ENCODE assay signal across 9 cellular contexts in the genomic region with DNA sequence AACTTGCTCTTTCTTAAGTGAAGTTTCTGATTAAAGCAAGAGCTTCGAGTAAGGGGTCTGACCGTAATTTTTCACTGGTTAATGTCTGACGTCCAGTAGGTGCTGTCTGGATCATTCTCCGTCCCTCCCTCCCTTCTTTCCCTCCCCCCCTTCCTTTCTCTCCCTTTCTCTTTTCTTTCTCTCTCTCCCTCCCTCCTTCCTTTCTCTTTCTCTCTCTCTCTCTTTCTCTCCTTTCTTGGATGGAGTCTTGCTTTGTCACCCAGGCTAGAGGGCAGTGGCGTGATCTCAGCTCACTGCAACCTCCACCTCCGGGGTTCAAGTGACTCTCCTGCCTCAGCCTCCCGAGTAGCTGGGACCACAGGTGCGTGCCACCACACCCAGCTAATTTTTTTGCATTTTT. TPM values are rescaled to one million over a fixed set of nuclear protein-coding genes. Genes with fewer than 3 reads are reported as not detected.
A peak's percentile ranks its signal among the peaks of the same experiment; 100 is the strongest.
DNase-seq lines count a peak whose midpoint lies in the region; ATAC-seq and TF ChIP-seq lines count a peak whose summit lies in the region.
"Not testable (repeated sequence)": the region's sequence is repeated elsewhere in the genome, so short reads cannot be mapped to it uniquely, and the experiment has no call there.
"Had no signal": no experiment of that assay in that cellular context is flagged by ENCODE, and none has a peak within 500 bp of the region (broad histone marks: within the 10 kb centered on the region; RNA-seq: fewer than 3 reads in every experiment).

No MANE protein-coding gene starts in this region.

- intact Hi-C loops in esophagus squamous epithelium (cut with DNase I) = not testable (repeated sequence)
- intact Hi-C loops in psoas muscle (cut with DNase I) = loop anchor here in 1 of 2 donors (5.0 kb wide), 1 partner anchor 58 kb away; no protein-coding TSS in a partner anchor

- H3K4me2 ChIP-seq in DND-41 (ENCODE audit: insufficient read depth, low read length) = peak overlapping the region; percentile 81

- H2AFZ ChIP-seq in DND-41 (ENCODE audit: low read depth, low read length) = peak overlapping the region; percentile 90

- peak overlapping the region; percentile 87 for H3K27ac ChIP-seq in DND-41 (ENCODE audit: low read length)
- H3K27ac ChIP-seq in VCaP = peak overlapping the region; percentile 59; the same call in 1 of the 2 replicates
- H3K27ac ChIP-seq in esophagus squamous epithelium; psoas muscle; urinary bladder (ENCODE audit: low read depth): not testable (repeated sequence)

- WGBS in esophagus squamous epithelium, 2 donors = 58 to 68% methylated on average over 7 to 8 of the region's 8 CpGs
- WGBS in psoas muscle, 3 donors = 62 to 76% (median 64%) methylated on average over 7 to 8 of the region's 8 CpGs
- 63% methylated on average over 8 of the region's 8 CpGs for WGBS in urinary bladder

- H3K27me3 Mint-ChIP-seq in activated naive CD8-positive, alpha-beta T cell treated with anti-CD3 and anti-CD28 coated beads, Interleukin-2, amount 50 U/mL, for 24 hours; memory B cell: not testable (repeated sequence)

- TF ChIP-seq CTCF in DND-41 (IDR thresholded peaks at IDR 0.05; ENCODE audit: borderline replicate concordance, extremely low read depth, low read length, poor library complexity, severe bottlenecking); LNCaP clone FGC (IDR thresholded peaks at IDR 0.05; ENCODE audit: control insufficient read depth, extremely low read depth, insufficient read depth); VCaP (conservative IDR thresholded peaks at IDR 0.05); esophagus squamous epithelium (IDR thresholded peaks at IDR 0.05); psoas muscle (IDR thresholded peaks at IDR 0.05): not testable (repeated sequence)

- not testable (repeated sequence) for H3K9me3 ChIP-seq in DND-41 (ENCODE audit: insufficient read depth, low read length, severe bottlenecking); esophagus squamous epithelium; psoas muscle

- not testable (repeated sequence) for H3K79me2 ChIP-seq in DND-41 (ENCODE audit: insufficient read depth, low read length)

- not testable (repeated sequence) for H3K27me3 ChIP-seq in DND-41 (ENCODE audit: insufficient read depth, low read length, poor library complexity); esophagus squamous epithelium; psoas muscle (ENCODE audit: insufficient read depth in 3 of 3, low read length in 2 of 3)

- H3K9ac ChIP-seq in DND-41 (ENCODE audit: low read depth, low read length) = peak overlapping the region; percentile 71

- ATAC-seq in DND-41 (ENCODE audit: insufficient read depth, low read depth); activated naive CD8-positive, alpha-beta T cell treated with anti-CD3 and anti-CD28 coated beads, Interleukin-2, amount 50 U/mL, for 24 hours; memory B cell (ENCODE audit: low read depth); psoas muscle: not testable (repeated sequence)

- not testable (repeated sequence) for DNase-seq in DND-41; LNCaP clone FGC (ENCODE audit: low read depth); activated naive CD8-positive, alpha-beta T cell treated with anti-CD3 and anti-CD28 coated beads, Interleukin-2, amount 50 U/mL, for 24 hours; esophagus squamous epithelium (lab: John Stamatoyannopoulos, UW); memory B cell (ENCODE audit: low spot score in 2 of 2); psoas muscle

- H4K20me1 ChIP-seq in DND-41 (ENCODE audit: insufficient read depth, low read length) = not testable (repeated sequence)

- peak overlapping the region in 1 of 2 experiments; percentile 79; a peak in 3 of 4 replicates for H3K4me3 ChIP-seq in DND-41 (ENCODE audit: low read depth in 1 of 2, low read length in 2 of 2)
- peak overlapping the region; percentile 76 for H3K4me3 ChIP-seq in LNCaP clone FGC (ENCODE audit: low read depth, low read length)
- H3K4me3 ChIP-seq in esophagus squamous epithelium = peak overlapping the region in 3 of 4 donors; percentile 72 to 79 (median 76)
- H3K4me3 ChIP-seq in psoas muscle = peak overlapping the region; percentile 80
- peak overlapping the region; percentile 84 for H3K4me3 ChIP-seq in urinary bladder (ENCODE audit: low read depth, low read length)

- H3K36me3 Mint-ChIP-seq in activated naive CD8-positive, alpha-beta T cell treated with anti-CD3 and anti-CD28 coated beads, Interleukin-2, amount 50 U/mL, for 24 hours (ENCODE audit: low read depth); memory B cell: not testable (repeated sequence)

- H3K4me1 ChIP-seq in DND-41 (ENCODE audit: insufficient read depth, low read length) = peaks cover 20% of the 10 kb centered on the region
- H3K4me1 ChIP-seq in esophagus squamous epithelium = peaks cover 0 to 14% (median 0%) of the 10 kb centered on the region in 3 donors
- not testable (repeated sequence) for H3K4me1 ChIP-seq in psoas muscle; urinary bladder (ENCODE audit: insufficient read depth)

- TF ChIP-seq POLR2A in esophagus squamous epithelium (IDR thresholded peaks at IDR 0.05) = not testable (repeated sequence)

- H3K4me3 Mint-ChIP-seq in activated naive CD8-positive, alpha-beta T cell treated with anti-CD3 and anti-CD28 coated beads, Interleukin-2, amount 50 U/mL, for 24 hours = peak overlapping the region; percentile 89
- peak overlapping the region; percentile 96 for H3K4me3 Mint-ChIP-seq in memory B cell

- peaks cover 17% of the 10 kb centered on the region for H3K4me1 Mint-ChIP-seq in activated naive CD8-positive, alpha-beta T cell treated with anti-CD3 and anti-CD28 coated beads, Interleukin-2, amount 50 U/mL, for 24 hours
- H3K4me1 Mint-ChIP-seq in memory B cell = peaks cover 18% of the 10 kb centered on the region

- not testable (repeated sequence) for H3K36me3 ChIP-seq in DND-41 (ENCODE audit: insufficient read depth, low read length); esophagus squamous epithelium; psoas muscle (ENCODE audit: insufficient read depth in 1 of 2, low read depth in 1 of 2); urinary bladder (ENCODE audit: insufficient read depth)

- not testable (repeated sequence) for H3K9me3 Mint-ChIP-seq in activated naive CD8-positive, alpha-beta T cell treated with anti-CD3 and anti-CD28 coated beads, Interleukin-2, amount 50 U/mL, for 24 hours; memory B cell

- peak overlapping the region; percentile 78 for H3K27ac Mint-ChIP-seq in activated naive CD8-positive, alpha-beta T cell treated with anti-CD3 and anti-CD28 coated beads, Interleukin-2, amount 50 U/mL, for 24 hours
- not testable (repeated sequence) for H3K27ac Mint-ChIP-seq in memory B cell

RNA-seq across cellular contexts. Expression of gene SLC25A14, which starts 0.8 kb away (rescaled TPM):
- total RNA-seq in esophagus squamous epithelium (1 to 10 TPM; 6.2 to 8.4 (median 6.4) TPM), psoas muscle (1 to 10 TPM; 3.5 to 7.1 (median 5.3) TPM), urinary bladder (14.1 TPM)
- polyA plus RNA-seq in psoas muscle (10 to 100 TPM in 1 of 3 donors, 1 to 10 TPM in 2; 7.5 to 19.2 (median 8.2) TPM), urinary bladder (8.5 TPM)

RNA-seq across cellular contexts. Expression of gene GPR119, which starts 46.6 kb away (rescaled TPM):
- not detected for total RNA-seq in esophagus squamous epithelium
- total RNA-seq in psoas muscle = not detected
- not detected for polyA plus RNA-seq in psoas muscle
- not detected for total RNA-seq in urinary bladder
- not detected for polyA plus RNA-seq in urinary bladder
- total RNA-seq: ureter had no signal
